Comparison of ENCODE assay signal across 24 cellular contexts in the genomic region with DNA sequence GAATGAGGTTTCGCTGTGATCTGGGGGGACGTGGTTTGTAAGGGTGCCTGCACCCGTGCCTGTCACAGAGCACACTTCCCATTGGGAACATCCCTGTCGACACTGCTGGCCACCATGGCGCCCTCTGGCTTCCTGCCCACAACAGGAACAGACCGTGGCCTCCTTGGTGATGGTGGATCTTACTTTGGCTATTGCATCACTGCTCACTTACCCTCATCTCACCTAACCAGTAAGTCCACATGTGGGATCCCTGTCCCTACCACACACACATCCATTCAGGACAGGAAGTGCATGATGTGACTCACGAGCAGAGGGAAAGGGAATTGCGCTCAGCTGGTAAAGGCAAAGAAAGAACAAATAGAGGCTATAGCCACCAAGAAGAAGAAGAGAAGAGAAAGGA. TPM values are rescaled to one million over a fixed set of nuclear protein-coding genes. Genes with fewer than 3 reads are reported as not detected.
A peak's percentile ranks its signal among the peaks of the same experiment; 100 is the strongest.
DNase-seq lines count a peak whose midpoint lies in the region; ATAC-seq and TF ChIP-seq lines count a peak whose summit lies in the region.
"Had no signal": no experiment of that assay in that cellular context is flagged by ENCODE, and none has a peak within 500 bp of the region (broad histone marks: within the 10 kb centered on the region; RNA-seq: fewer than 3 reads in every experiment).

No MANE protein-coding gene starts in this region.

- H3K36me3 Mint-ChIP-seq in Caco-2 (ENCODE audit: insufficient read depth, unreplicated experiment): no peaks in the 10 kb centered on the region
- H3K36me3 Mint-ChIP-seq in WTC11: no peaks in the 10 kb centered on the region
- no peaks in the 10 kb centered on the region for H3K36me3 Mint-ChIP-seq in CD8-positive, alpha-beta T cell

- no peak overlapping the region for H3K27ac ChIP-seq in CD8-positive, alpha-beta T cell (ENCODE audit: low read depth, low read length)
- H3K27ac ChIP-seq: adrenal gland, BLaER1, GM23248, sigmoid colon, SJCRH30, suprapubic skin had no signal

- H3K4me1 Mint-ChIP-seq in Caco-2 (ENCODE audit: low read depth, unreplicated experiment) (peaks cover 9% of the 10 kb centered on the region), WTC11 (peaks cover 29% of the 10 kb centered on the region)
- peaks cover 5% of the 10 kb centered on the region for H3K4me1 Mint-ChIP-seq in CD8-positive, alpha-beta T cell (ENCODE audit: low read depth)

- CTCF ChIA-PET in Caco-2 (lab: Charles Lee) (no interaction called here), WTC11 (lab: Charles Lee) (no interaction called here)
- CTCF ChIA-PET in CD8-positive, alpha-beta T cell (lab: Charles Lee): no interaction called here

- H3K27ac Mint-ChIP-seq in Caco-2 (ENCODE audit: unreplicated experiment) (no peak overlapping the region), WTC11 (no peak overlapping the region)
- H3K27ac Mint-ChIP-seq in CD8-positive, alpha-beta T cell: no peak overlapping the region
- H3K27ac Mint-ChIP-seq: naive thymus-derived CD8-positive, alpha-beta T cell had no signal

- H3K27me3 ChIP-seq in Caco-2 (replicated peaks; ENCODE audit: control insufficient read depth, insufficient read depth, low read length): no peaks in the 10 kb centered on the region
- no peaks in the 10 kb centered on the region for H3K27me3 ChIP-seq in CD8-positive, alpha-beta T cell (ENCODE audit: insufficient read depth, low read length)
- H3K27me3 ChIP-seq: adrenal gland, BLaER1, sigmoid colon, SJCRH30, suprapubic skin had no signal

- TF ChIP-seq CTCF in Caco-2 (IDR thresholded peaks at IDR 0.05; ENCODE audit: insufficient read depth in 1 of 2, low read depth in 1 of 2, low read length in 1 of 2, severe bottlenecking in 1 of 2, unreplicated experiment in 1 of 2) (peak in 1 of 2 experiments; percentile 12), WTC11 (IDR thresholded peaks at IDR 0.05) (no peak)
- TF ChIP-seq CTCF in CD8-positive, alpha-beta T cell (IDR thresholded peaks at IDR 0.05): no peak

- H3K27me3 Mint-ChIP-seq in Caco-2 (ENCODE audit: insufficient read depth, unreplicated experiment): no peaks in the 10 kb centered on the region
- peaks cover 32% of the 10 kb centered on the region for H3K27me3 Mint-ChIP-seq in WTC11 (ENCODE audit: low read depth)
- peaks cover 24% of the 10 kb centered on the region for H3K27me3 Mint-ChIP-seq in CD8-positive, alpha-beta T cell (ENCODE audit: low read depth)

- POLR2A ChIA-PET in Caco-2 (lab: Charles Lee): no interaction called here
- POLR2A ChIA-PET in WTC11 (lab: Charles Lee): no interaction called here
- POLR2A ChIA-PET in CD8-positive, alpha-beta T cell (lab: Charles Lee): no interaction called here

- H3K4me1 ChIP-seq in Caco-2: 0 out of 2 replicates have a peak, but pooled peaks cover 4% of the 10 kb centered on the region
- H3K4me1 ChIP-seq in CD8-positive, alpha-beta T cell (ENCODE audit: insufficient read depth, low read length): no peaks in the 10 kb centered on the region
- H3K4me1 ChIP-seq: BLaER1 had no signal

- ATAC-seq in WTC11 (no peak), HG02840 (IDR thresholded peaks at IDR 0.05; ENCODE audit: low FRiP score, unreplicated experiment) (no peak)
- no peak for ATAC-seq in CD8-positive, alpha-beta T cell
- ATAC-seq: GM12878; naive thymus-derived CD8-positive, alpha-beta T cell had no signal

- intact Hi-C loops in Caco-2 (cut with micrococcal nuclease; ENCODE audit: unreplicated experiment): loop anchor here (5.0 to 10.0 kb wide), 3 partner anchors 247 to 370 kb away; no protein-coding TSS in a partner anchor
- intact Hi-C loops in CD8-positive, alpha-beta T cell (cut with DNase I, micrococcal nuclease): no loop called here

- no TSS peak for BruUV-seq in Caco-2 (replicated peaks; lab: Mats Ljungman, UMichigan)

- H3K4me3 Mint-ChIP-seq in Caco-2 (ENCODE audit: unreplicated experiment) (no peak overlapping the region), WTC11 (no peak overlapping the region)
- H3K4me3 Mint-ChIP-seq in CD8-positive, alpha-beta T cell: no peak overlapping the region
- H3K4me3 Mint-ChIP-seq: naive thymus-derived CD8-positive, alpha-beta T cell had no signal

- no peaks in the 10 kb centered on the region for H3K9me3 ChIP-seq in Caco-2
- H3K9me3 ChIP-seq in CD8-positive, alpha-beta T cell (ENCODE audit: low read length): no peaks in the 10 kb centered on the region
- H3K9me3 ChIP-seq: adrenal gland, BLaER1, sigmoid colon, SJCRH30, suprapubic skin had no signal

- H3K9me3 Mint-ChIP-seq in Caco-2 (ENCODE audit: unreplicated experiment) (no peaks in the 10 kb centered on the region), WTC11 (no peaks in the 10 kb centered on the region)
- no peaks in the 10 kb centered on the region for H3K9me3 Mint-ChIP-seq in CD8-positive, alpha-beta T cell
- H3K9me3 Mint-ChIP-seq: naive thymus-derived CD8-positive, alpha-beta T cell had no signal

- H3K4me3 ChIP-seq in Caco-2 (ENCODE audit: low read depth, low read length): no peak overlapping the region
- H3K4me3 ChIP-seq in CD8-positive, alpha-beta T cell (ENCODE audit: low read depth, low read length): no peak overlapping the region
- H3K4me3 ChIP-seq: adrenal gland, BLaER1, GM12878, GM23248, sigmoid colon, SJCRH30, suprapubic skin had no signal

- H3K36me3 ChIP-seq in Caco-2 (ENCODE audit: control insufficient read depth, insufficient read depth, low read length): no peaks in the 10 kb centered on the region
- no peaks in the 10 kb centered on the region for H3K36me3 ChIP-seq in CD8-positive, alpha-beta T cell (ENCODE audit: insufficient read depth, low read length)
- H3K36me3 ChIP-seq: adrenal gland, BLaER1, sigmoid colon, SJCRH30, suprapubic skin had no signal

- peak; percentile 40 to 46 for DNase-seq in Caco-2
- DNase-seq in HT-29 (ENCODE audit: low spot score): peak; percentile 46
- DNase-seq in WTC11 (ENCODE audit: low spot score): no peak
- peak; percentile 74 for DNase-seq in islet precursor cell
- no peak for DNase-seq in CD8-positive, alpha-beta T cell
- no peak for DNase-seq in GM19240 (ENCODE audit: insufficient read length, low spot score)
- no peak for DNase-seq in mucosa of gallbladder (ENCODE audit: low spot score)
- DNase-seq: activated CD8-positive, alpha-beta memory T cell treated with anti-CD3 and anti-CD28 coated beads, Interleukin-2, amount 50 U/mL, for 4 hours; activated effector memory CD4-positive, alpha-beta T cell treated with Interleukin-2 at 50 U/mL for 16 hours; adrenal gland; GM23248; hypothalamus; kidney glomerular epithelial cell; naive thymus-derived CD8-positive, alpha-beta T cell; NCI-H1436; NCI-H2171 treated with DMSO at 0.1 percent for 48 hours; NCI-H526 treated with DMSO at 0.1 percent for 48 hours; OCI-M1; sigmoid colon; SJCRH30 had no signal

TF ChIP-seq in WTC11, 78 proteins besides CTCF, POLR2A, EP300 and RAD21:
- TF ChIP-seq SP1 (CRISPR knock-in tag; conservative IDR thresholded peaks at IDR 0.05) (no peak), MAX (CRISPR knock-in tag; IDR thresholded peaks at IDR 0.05) (peak; percentile 33; the same call in 1 of the 2 replicates), PRRX2 (CRISPR knock-in tag; IDR thresholded peaks at IDR 0.05) (no peak), E2F1 (CRISPR knock-in tag; IDR thresholded peaks at IDR 0.05) (no peak)
TF ChIP-seq in WTC11: peak in this region for 1.

RNA-seq across cellular contexts. Expression of gene SEC61G, which starts 26.2 kb away (rescaled TPM):
- total RNA-seq in Caco-2 (2022) (189 and 195 TPM in 2 replicates), WTC11 (2021) (186 to 208 TPM (median 190 TPM) in 3 replicates), mucosa of gallbladder (91.8 TPM)
- total RNA-seq in HT-29 (2014; rRNA removed; shearing (Covaris generic)): 82.1 and 93.4 TPM in 2 replicates
- 10 to 100 TPM; 50.5 to 58.0 TPM for total RNA-seq in CD8-positive, alpha-beta T cell

Comparison
In these comparisons a context has a peak if more than half of its experiments do, and no peak if none do; other contexts are left out.
1. DNase-seq: peak in Caco-2 (2 of 2), HT-29 (single experiment) and islet precursor cell (single experiment); none in WTC11 (single experiment), CD8-positive, alpha-beta T cell (0 of 7), GM19240 (single experiment) and mucosa of gallbladder (single experiment).